10 cellular contexts compared by ENCODE assay signal in genomic region chr6:12112540-12113189, GRCh38.
DNase-seq lines count a peak whose midpoint lies in the region; ATAC-seq, FAIRE-seq and TF ChIP-seq lines count a peak whose summit lies in the region.
"Had no signal": no experiment of that assay in that cellular context is flagged by ENCODE, and none has a peak within 500 bp of the region (broad histone marks: within the 10 kb centered on the region; RNA-seq: fewer than 3 reads in every experiment).

No MANE protein-coding gene starts in this region.

- H2AFZ ChIP-seq in IMR-90 (replicated peaks; ENCODE audit: low read length, poor library complexity) (peak overlapping the region; percentile 50), astrocyte (ENCODE audit: low read depth, low read length) (no peak overlapping the region), osteoblast (ENCODE audit: low read length) (peak overlapping the region; percentile 56)

- H3K27ac Mint-ChIP-seq in activated CD4-positive, alpha-beta T cell treated with anti-CD3 and anti-CD28 coated beads, Interleukin-2, amount 10 ng/mL, durations not matched to agents 7 days and 5 days, result peak overlapping the region; percentile 62
- H3K27ac Mint-ChIP-seq in astrocyte (ENCODE audit: unreplicated experiment), result peak overlapping the region; percentile 75

- H3K4me1 Mint-ChIP-seq in activated CD4-positive, alpha-beta T cell treated with anti-CD3 and anti-CD28 coated beads, Interleukin-2, amount 10 ng/mL, durations not matched to agents 7 days and 5 days, result peaks cover 58% of the 10 kb centered on the region
- H3K4me1 Mint-ChIP-seq in astrocyte (ENCODE audit: low read depth, unreplicated experiment), result peaks cover 25% of the 10 kb centered on the region

- H3K36me3 ChIP-seq in IMR-90 (ENCODE audit: control insufficient read depth, insufficient read depth, low read length) (peaks cover 4% of the 10 kb centered on the region), astrocyte (ENCODE audit: insufficient read depth, low read length) (peaks cover 3% of the 10 kb centered on the region), osteoblast (ENCODE audit: insufficient read depth, low read length) (no peaks in the 10 kb centered on the region)

- H3K9ac ChIP-seq in IMR-90 (ENCODE audit: low read depth, low read length) (no peak overlapping the region), astrocyte (ENCODE audit: low read length) (peak overlapping the region; percentile 64)

- H3K18ac ChIP-seq in IMR-90 (ENCODE audit: low read depth, low read length), result no peak overlapping the region

- ATAC-seq in IMR-90 (ENCODE audit: low read depth), result no peak
- ATAC-seq: naive thymus-derived CD8-positive, alpha-beta T cell had no signal

- H4K5ac ChIP-seq in IMR-90 (ENCODE audit: low read depth, low read length), result no peak overlapping the region

- TF ChIP-seq CTCF in IMR-90 (conservative IDR thresholded peaks at IDR 0.05; ENCODE audit: low read depth, low read length), result no peak
- no peak for TF ChIP-seq CTCF in astrocyte (IDR thresholded peaks at IDR 0.05; ENCODE audit: insufficient read depth, low read depth, low read length)
- no peak for TF ChIP-seq CTCF in osteoblast (IDR thresholded peaks at IDR 0.05; ENCODE audit: extremely low read depth, low read depth, low read length)

- H3K4me1 ChIP-seq in IMR-90 (ENCODE audit: control insufficient read depth, insufficient read depth, low read length) (peaks cover 4% of the 10 kb centered on the region), astrocyte (ENCODE audit: insufficient read depth, low read length) (peaks cover 17% of the 10 kb centered on the region), osteoblast (ENCODE audit: insufficient read depth, low read length) (peaks cover 15% of the 10 kb centered on the region)

- peaks cover 11 to 30% of the 10 kb centered on the region in 2 experiments; a peak in 3 of 4 replicates for H3K79me1 ChIP-seq in IMR-90 (ENCODE audit: low read depth in 1 of 2, low read length in 2 of 2)

- H3K4me3 Mint-ChIP-seq in activated CD4-positive, alpha-beta T cell treated with anti-CD3 and anti-CD28 coated beads, Interleukin-2, amount 10 ng/mL, durations not matched to agents 7 days and 5 days, result no peak overlapping the region
- H3K4me3 Mint-ChIP-seq in astrocyte (ENCODE audit: unreplicated experiment), result no peak overlapping the region

- H3K4ac ChIP-seq in IMR-90 (ENCODE audit: low read depth, low read length), result peak overlapping the region; percentile 36; the same call in 1 of the 2 replicates

- H4K20me1 ChIP-seq in IMR-90 (ENCODE audit: insufficient read depth, low read length) (no peaks in the 10 kb centered on the region), astrocyte (ENCODE audit: insufficient read depth, low read length) (peaks cover 9% of the 10 kb centered on the region), osteoblast (ENCODE audit: insufficient read depth, low read length) (no peaks in the 10 kb centered on the region)

- no peak overlapping the region for H3K27ac ChIP-seq in IMR-90 (ENCODE audit: insufficient read depth, low read length)
- peak overlapping the region; percentile 68 for H3K27ac ChIP-seq in astrocyte (ENCODE audit: low read depth, low read length)
- peak overlapping the region; percentile 44 for H3K27ac ChIP-seq in osteoblast (ENCODE audit: low read depth, low read length)

- peaks cover 20% of the 10 kb centered on the region for H3K79me2 ChIP-seq in astrocyte (ENCODE audit: insufficient read depth, low read length)
- H3K79me2 ChIP-seq in osteoblast (ENCODE audit: insufficient read depth, low read length), result no peaks in the 10 kb centered on the region

- H3K4me3 ChIP-seq in IMR-90 (ENCODE audit: insufficient read depth, low read depth, low read length), result no peak overlapping the region
- peak overlapping the region; percentile 34 for H3K4me3 ChIP-seq in astrocyte (ENCODE audit: insufficient read depth, low read depth, low read length)
- H3K4me3 ChIP-seq in osteoblast (ENCODE audit: insufficient read depth, low read length), result no peak overlapping the region

- no peak for TF ChIP-seq POLR2A in IMR-90 (IDR thresholded peaks at IDR 0.05; ENCODE audit: low read depth, low read length)

- H2BK120ac ChIP-seq in IMR-90 (ENCODE audit: low read depth, low read length), result no peak overlapping the region; the same call in 1 of the 2 replicates

- H3K27me3 ChIP-seq in IMR-90 (ENCODE audit: control insufficient read depth, insufficient read depth, low read length), result no peaks in the 10 kb centered on the region
- H3K27me3 ChIP-seq in astrocyte (ENCODE audit: insufficient read depth, low read length), result no peaks in the 10 kb centered on the region
- H3K27me3 ChIP-seq in osteoblast (ENCODE audit: insufficient read depth, low read length), result no peaks in the 10 kb centered on the region

- H3K9me3 Mint-ChIP-seq in activated CD4-positive, alpha-beta T cell treated with anti-CD3 and anti-CD28 coated beads, Interleukin-2, amount 10 ng/mL, durations not matched to agents 7 days and 5 days, result peaks cover 19% of the 10 kb centered on the region
- H3K9me3 Mint-ChIP-seq in astrocyte (ENCODE audit: unreplicated experiment), result peaks cover 1% of the 10 kb centered on the region

- H3K27me3 Mint-ChIP-seq in activated CD4-positive, alpha-beta T cell treated with anti-CD3 and anti-CD28 coated beads, Interleukin-2, amount 10 ng/mL, durations not matched to agents 7 days and 5 days, result no peaks in the 10 kb centered on the region
- H3K27me3 Mint-ChIP-seq in astrocyte (ENCODE audit: low read depth, unreplicated experiment), result no peaks in the 10 kb centered on the region
- H3K27me3 Mint-ChIP-seq: naive thymus-derived CD8-positive, alpha-beta T cell had no signal

- intact Hi-C loops in IMR-90 (cut with micrococcal nuclease), result no loop called here

- in situ Hi-C loops in IMR-90 (cut with MboI; ENCODE audit: low sequenced_read_pairs), result no loop called here

- H4K8ac ChIP-seq in IMR-90 (ENCODE audit: low read depth in 2 of 2, low read length in 2 of 2), result peak overlapping the region in 1 of 2 experiments; percentile 61; a peak in 1 of 4 replicates

- H3K9me1 ChIP-seq in IMR-90 (ENCODE audit: insufficient read depth, low read length), result peaks cover 8% of the 10 kb centered on the region

- no peak overlapping the region for H2AK9ac ChIP-seq in IMR-90 (replicated peaks; ENCODE audit: low read depth, low read length, poor library complexity)

- H3K14ac ChIP-seq in IMR-90 (replicated peaks; ENCODE audit: low read depth, low read length), result peak overlapping the region; percentile 15; the same call in 1 of the 2 replicates

- CTCF ChIA-PET in activated CD4-positive, alpha-beta T cell treated with anti-CD3 and anti-CD28 coated beads, Interleukin-2, amount 10 ng/mL, durations not matched to agents 7 days and 5 days (lab: Charles Lee), result interaction anchor here (1.5 kb wide), 1 partner anchor 10 kb away, joined by 6 read pairs; no protein-coding TSS in a partner anchor
- CTCF ChIA-PET in IMR-90 (lab: Yijun Ruan, JAX), result interaction anchor here (0.7 to 0.9 kb wide), 2 partner anchors 10 to 36 kb away, joined by 3 to 5 read pairs; no protein-coding TSS in a partner anchor

- H3K4me2 ChIP-seq in IMR-90 (ENCODE audit: low read depth, low read length) (no peak overlapping the region), astrocyte (ENCODE audit: low read length) (peak overlapping the region; percentile 79), osteoblast (ENCODE audit: insufficient read depth, low read length) (peak overlapping the region; percentile 26)

- no TSS peak for BruUV-seq in IMR-90 (replicated peaks; lab: Mats Ljungman, UMichigan)

- no CpG with 5 or more reads among the region's 9 CpGs for WGBS in IMR-90 (ENCODE audit: extremely low coverage in 2 of 2, insufficient read length in 1 of 2), 2 experiments

- no peaks in the 10 kb centered on the region; the same call in 1 of the 2 replicates for H3K9me3 ChIP-seq in IMR-90 (ENCODE audit: control insufficient read depth, insufficient read depth, low read length)
- H3K9me3 ChIP-seq in astrocyte (ENCODE audit: insufficient read depth, low read depth, low read length), result no peaks in the 10 kb centered on the region
- no peaks in the 10 kb centered on the region for H3K9me3 ChIP-seq in osteoblast (ENCODE audit: low read depth, low read length)

- POLR2A ChIA-PET in activated CD4-positive, alpha-beta T cell treated with anti-CD3 and anti-CD28 coated beads, Interleukin-2, amount 10 ng/mL, durations not matched to agents 7 days and 5 days (lab: Charles Lee), result no interaction called here
- POLR2A ChIA-PET in IMR-90 (lab: Charles Lee; ENCODE audit: unreplicated experiment), result no interaction called here

- peaks cover 55% of the 10 kb centered on the region for H3K36me3 Mint-ChIP-seq in activated CD4-positive, alpha-beta T cell treated with anti-CD3 and anti-CD28 coated beads, Interleukin-2, amount 10 ng/mL, durations not matched to agents 7 days and 5 days (ENCODE audit: low read depth)
- H3K36me3 Mint-ChIP-seq in astrocyte (ENCODE audit: low read depth, unreplicated experiment), result peaks cover 18% of the 10 kb centered on the region

- H2BK15ac ChIP-seq in IMR-90 (ENCODE audit: low read depth, low read length), result peak overlapping the region; percentile 35; the same call in 1 of the 3 replicates

- H2AK5ac ChIP-seq in IMR-90 (ENCODE audit: low read depth, low read length), result peak overlapping the region; percentile 35; the same call in 1 of the 2 replicates

- dilution Hi-C loops in IMR-90 (cut with HindIII; ENCODE audit: low sequenced_read_pairs, unreplicated experiment), result no loop called here

- no peak overlapping the region for H4K91ac ChIP-seq in IMR-90 (ENCODE audit: insufficient read depth, low read depth, low read length)

- FAIRE-seq in astrocyte (lab: Jason Lieb, UNC), result no peak

- TF ChIP-seq RAD21 in IMR-90 (IDR thresholded peaks at IDR 0.05; ENCODE audit: low read length), result no peak

- H3K56ac ChIP-seq in IMR-90 (ENCODE audit: extremely low read depth, insufficient read depth, low read length), result no peak overlapping the region

- peak overlapping the region; percentile 54 for H2BK5ac ChIP-seq in IMR-90 (ENCODE audit: low read depth, low read length, poor library complexity, severe bottlenecking)

- H2BK20ac ChIP-seq in IMR-90 (ENCODE audit: low read depth, low read length), result no peak overlapping the region

- H3K23ac ChIP-seq in IMR-90 (ENCODE audit: low read depth, low read length), result 0 out of 2 replicates have a peak overlapping the region, but pooled peaks have one; percentile 60

- no peak for DNase-seq in activated CD4-positive, alpha-beta T cell treated with anti-CD3 and anti-CD28 coated beads, Interleukin-2, amount 10 ng/mL, durations not matched to agents 7 days and 5 days
- no peak for DNase-seq in activated CD4-positive, alpha-beta T cell treated with anti-CD3 and anti-CD28 coated beads for 1 hour
- DNase-seq in IMR-90 (no peak), astrocyte (ENCODE audit: low read depth) (no peak), osteoblast (ENCODE audit: insufficient read length, low spot score, missing footprints) (peak; percentile 71), NCI-H1092 treated with DMSO at 0.1 percent for 48 hours (lab: John Stamatoyannopoulos, UW) (no peak), DMS79 treated with DMSO at 0.1 percent for 48 hours (lab: John Stamatoyannopoulos, UW) (no peak), NOMO-1 treated with DMSO at 0.1 percent for 48 hours (lab: John Stamatoyannopoulos, UW; ENCODE audit: unreplicated experiment) (no peak)
- DNase-seq: DMS79; naive thymus-derived CD8-positive, alpha-beta T cell had no signal

TF ChIP-seq in IMR-90, 13 proteins besides CTCF, POLR2A, EP300 and RAD21 (continues in another document):
- no peak for TF ChIP-seq MAFK (IDR thresholded peaks at IDR 0.05; ENCODE audit: low read depth, low read length)
- TF ChIP-seq NFE2L2 (IDR thresholded peaks at IDR 0.05; ENCODE audit: low read depth, low read length), result no peak
